1 cellular context compared by ENCODE assay signal in the genomic region with DNA sequence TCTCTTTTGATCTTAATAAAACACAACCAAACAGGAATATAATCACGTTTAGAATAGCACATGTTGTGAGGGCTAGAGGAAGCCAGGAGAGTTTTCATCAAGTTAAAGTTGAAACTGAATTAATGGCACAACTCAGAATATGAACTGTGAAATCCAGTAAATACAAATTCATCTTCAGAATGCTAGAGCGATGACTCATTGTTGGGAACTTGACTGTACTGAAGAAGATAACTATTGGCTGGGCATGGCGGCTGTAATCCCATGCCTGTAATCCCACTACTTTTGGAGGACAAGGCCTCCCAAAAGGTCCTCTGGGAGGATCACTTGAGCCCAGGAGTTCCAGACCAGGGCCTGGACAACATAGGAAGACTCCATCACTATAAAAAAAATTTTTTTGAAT.
TF ChIP-seq lines count a peak whose summit lies in the region.

No MANE protein-coding gene starts in this region.

TF ChIP-seq in K562, 482 proteins besides CTCF, POLR2A, EP300 and RAD21:
- TF ChIP-seq, protein P1, sequence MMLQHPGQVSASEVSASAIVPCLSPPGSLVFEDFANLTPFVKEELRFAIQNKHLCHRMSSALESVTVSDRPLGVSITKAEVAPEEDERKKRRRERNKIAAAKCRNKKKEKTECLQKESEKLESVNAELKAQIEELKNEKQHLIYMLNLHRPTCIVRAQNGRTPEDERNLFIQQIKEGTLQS (IDR thresholded peaks at IDR 0.05), result peak; percentile 86
- TF ChIP-seq, protein P1 (CRISPR knock-in tag; conservative IDR thresholded peaks at IDR 0.05), result no peak
- TF ChIP-seq RFX1 (IDR thresholded peaks at IDR 0.05) (no peak), JUND (IDR thresholded peaks at IDR 0.05; ENCODE audit: borderline replicate concordance, low read depth, low read length) (peak; percentile 74; the same call in 1 of the 2 replicates), JUND (tag; IDR thresholded peaks at IDR 0.05; ENCODE audit: borderline replicate concordance, low read depth, low read length) (peak; percentile 75), FOSL1 (tag; conservative IDR thresholded peaks at IDR 0.05) (peak; percentile 84), RFX7 (CRISPR knock-in tag; IDR thresholded peaks at IDR 0.05) (no peak), FOS (IDR thresholded peaks at IDR 0.05; ENCODE audit: extremely low read depth, insufficient read length) (peak; percentile 8), ARID1B (IDR thresholded peaks at IDR 0.05) (0 out of 2 replicates have a peak, but pooled peaks have one; percentile 15), MAFG (tag; conservative IDR thresholded peaks at IDR 0.05) (0 out of 2 replicates have a peak, but pooled peaks have one; percentile 10), SLC30A9 (CRISPR knock-in tag; IDR thresholded peaks at IDR 0.05) (no peak), DPF2 (IDR thresholded peaks at IDR 0.05) (peak; percentile 40; the same call in 1 of the 2 replicates), CBFA2T3 (IDR thresholded peaks at IDR 0.05) (no peak)
